ENCODE assay signal across 15 cellular contexts in the genomic region with DNA sequence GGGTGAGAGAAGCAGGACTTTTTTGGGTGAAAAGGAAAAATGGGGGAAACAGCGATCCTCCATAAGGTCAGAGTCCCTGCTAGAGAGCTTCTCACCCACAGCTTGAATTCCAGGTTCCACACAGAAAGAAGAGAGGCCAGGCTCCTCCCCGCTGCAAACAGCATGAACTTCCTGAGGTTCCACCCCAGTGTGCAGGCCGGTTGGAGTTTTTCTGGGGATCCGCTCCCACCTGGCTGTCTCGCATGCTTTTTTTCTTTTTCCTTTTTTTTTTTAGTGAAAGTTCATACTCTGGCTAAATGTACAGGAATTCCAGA.
DNase-seq lines count a peak whose midpoint lies in the region; ATAC-seq and TF ChIP-seq lines count a peak whose summit lies in the region.
"Had no signal": no experiment of that assay in that cellular context is flagged by ENCODE, and none has a peak within 500 bp of the region (broad histone marks: within the 10 kb centered on the region; RNA-seq: fewer than 3 reads in every experiment).

No MANE protein-coding gene starts in this region.

- H3K27ac Mint-ChIP-seq in chondrocyte (ENCODE audit: unreplicated experiment), result peak overlapping the region; percentile 93
- H3K27ac Mint-ChIP-seq: activated naive CD4-positive, alpha-beta T cell treated with anti-CD3 and anti-CD28 coated beads, Interleukin-2, amount 10 ng/mL, durations not matched to agents 7 days and 5 days; dendritic cell treated with granulocyte-macrophage colony-stimulating factor and Interleukin-4, amounts not matched to agents 40 ng/mL and 50 ng/mL, for 4 days; T-cell had no signal

- H3K36me3 Mint-ChIP-seq in chondrocyte (ENCODE audit: low read depth), result no peaks in the 10 kb centered on the region
- H3K36me3 Mint-ChIP-seq: activated naive CD4-positive, alpha-beta T cell treated with anti-CD3 and anti-CD28 coated beads, Interleukin-2, amount 10 ng/mL, durations not matched to agents 7 days and 5 days; T-cell had no signal

- peak overlapping the region; percentile 64 for H3K27ac ChIP-seq in mesodermal cell (ENCODE audit: low read depth, low read length, severe bottlenecking)
- H3K27ac ChIP-seq in psoas muscle, result no peak overlapping the region

- intact Hi-C loops in psoas muscle (cut with DNase I), result no loop called here

- H3K27me3 Mint-ChIP-seq in chondrocyte (ENCODE audit: low read depth), result no peaks in the 10 kb centered on the region
- H3K27me3 Mint-ChIP-seq: activated naive CD4-positive, alpha-beta T cell treated with anti-CD3 and anti-CD28 coated beads, Interleukin-2, amount 10 ng/mL, durations not matched to agents 7 days and 5 days; dendritic cell treated with granulocyte-macrophage colony-stimulating factor and Interleukin-4, amounts not matched to agents 40 ng/mL and 50 ng/mL, for 4 days; T-cell had no signal

- no peaks in the 10 kb centered on the region for H3K27me3 ChIP-seq in MG63
- H3K27me3 ChIP-seq in psoas muscle (ENCODE audit: insufficient read depth in 3 of 3, low read length in 2 of 3), result no peaks in the 10 kb centered on the region

- no peaks in the 10 kb centered on the region for H3K9me3 Mint-ChIP-seq in chondrocyte (ENCODE audit: low read depth)
- H3K9me3 Mint-ChIP-seq: dendritic cell treated with granulocyte-macrophage colony-stimulating factor and Interleukin-4, amounts not matched to agents 40 ng/mL and 50 ng/mL, for 4 days had no signal

- no peak for TF ChIP-seq CTCF in chondrocyte (IDR thresholded peaks at IDR 0.05)
- TF ChIP-seq CTCF in psoas muscle (IDR thresholded peaks at IDR 0.05), result no peak

- H3K4me1 Mint-ChIP-seq in chondrocyte (ENCODE audit: low read depth), result peaks cover 38% of the 10 kb centered on the region
- H3K4me1 Mint-ChIP-seq: activated naive CD4-positive, alpha-beta T cell treated with anti-CD3 and anti-CD28 coated beads, Interleukin-2, amount 10 ng/mL, durations not matched to agents 7 days and 5 days; T-cell had no signal

- H3K36me3 ChIP-seq in MG63, result no peaks in the 10 kb centered on the region
- no peaks in the 10 kb centered on the region for H3K36me3 ChIP-seq in mesodermal cell (ENCODE audit: control insufficient read depth, insufficient read depth, low read length)
- no peaks in the 10 kb centered on the region for H3K36me3 ChIP-seq in psoas muscle (ENCODE audit: insufficient read depth in 1 of 2, low read depth in 1 of 2)

- H3K4me3 Mint-ChIP-seq in chondrocyte (ENCODE audit: unreplicated experiment), result peak overlapping the region; percentile 86
- H3K4me3 Mint-ChIP-seq: activated naive CD4-positive, alpha-beta T cell treated with anti-CD3 and anti-CD28 coated beads, Interleukin-2, amount 10 ng/mL, durations not matched to agents 7 days and 5 days; dendritic cell treated with granulocyte-macrophage colony-stimulating factor and Interleukin-4, amounts not matched to agents 40 ng/mL and 50 ng/mL, for 4 days; T-cell had no signal

- 80% methylated on average over 1 of the region's 5 CpGs; no CpG with 5 or more reads in 1 of the 2 experiments for WGBS in mesodermal cell (ENCODE audit: insufficient coverage in 2 of 2), 2 experiments
- 59 to 71% (median 66%) methylated on average over 5 of the region's 5 CpGs for WGBS in psoas muscle, 3 donors

- no peak for ATAC-seq in GM18858 (IDR thresholded peaks at IDR 0.05; ENCODE audit: unreplicated experiment)
- no peak for ATAC-seq in GM18517 (IDR thresholded peaks at IDR 0.05; ENCODE audit: unreplicated experiment)
- no peak for ATAC-seq in psoas muscle
- ATAC-seq in esophagus mucosa, result no peak
- ATAC-seq: T-cell had no signal

- DNase-seq in A172 (ENCODE audit: low spot score) (peak; percentile 44), MG63 (peak; percentile 64), chondrocyte (ENCODE audit: low spot score) (no peak), psoas muscle (no peak)
- DNase-seq: activated CD4-positive, alpha-beta T cell treated with anti-CD3 and anti-CD28 coated beads, Interleukin-2, amount 50 U/mL, for 4 hours; activated naive CD4-positive, alpha-beta T cell treated with anti-CD3 and anti-CD28 coated beads, Interleukin-2, amount 10 ng/mL, durations not matched to agents 7 days and 5 days; Karpas-422; mucosa of descending colon; NCI-H524 treated with DMSO at 0.1 percent for 48 hours; T-cell had no signal

- H3K9me3 ChIP-seq in MG63 (no peaks in the 10 kb centered on the region), mesodermal cell (ENCODE audit: control insufficient read depth, low read length) (no peaks in the 10 kb centered on the region), psoas muscle (no peaks in the 10 kb centered on the region)
- H3K9me3 ChIP-seq: mucosa of descending colon had no signal

- H3K4me1 ChIP-seq in mesodermal cell (ENCODE audit: control insufficient read depth, insufficient read depth, low read length, poor library complexity, severe bottlenecking) (no peaks in the 10 kb centered on the region), psoas muscle (no peaks in the 10 kb centered on the region)

- peak overlapping the region; percentile 57 for H3K4me3 ChIP-seq in MG63
- H3K4me3 ChIP-seq in mesodermal cell (ENCODE audit: extremely low read depth, insufficient read depth, low read length, poor library complexity, severe bottlenecking), result peak overlapping the region; percentile 29
- H3K4me3 ChIP-seq in psoas muscle, result no peak overlapping the region
- H3K4me3 ChIP-seq: mucosa of descending colon had no signal

Comparison
In these comparisons a context has a peak if more than half of its experiments do, and no peak if none do; other contexts are left out.
1. DNase-seq: peak in A172 (single experiment) and MG63 (single experiment); none in chondrocyte (single experiment) and psoas muscle (0 of 2).